Comparison of ENCODE assay signal across 8 cellular contexts in genomic region chr17:49997773-49998703, GRCh38. TPM values are rescaled to one million over a fixed set of nuclear protein-coding genes. Genes with fewer than 3 reads are reported as not detected.
DNase-seq lines count a peak whose midpoint lies in the region; ATAC-seq and TF ChIP-seq lines count a peak whose summit lies in the region.

No MANE protein-coding gene starts in this region.

- no peaks in the 10 kb centered on the region for H3F3A ChIP-seq in Loucy (ENCODE audit: low read depth)

- TF ChIP-seq CTCF in Loucy (conservative IDR thresholded peaks at IDR 0.05; ENCODE audit: low read length) = peak; percentile 93
- TF ChIP-seq CTCF in fibroblast of the aortic adventitia (IDR thresholded peaks at IDR 0.05; ENCODE audit: insufficient read depth, low read length) = peak; percentile 89
- TF ChIP-seq CTCF in stomach (IDR thresholded peaks at IDR 0.05) = peak in 5 of 7 experiments; percentile 85 to 97 (median 91)

- no peaks in the 10 kb centered on the region for H3K79me2 ChIP-seq in Loucy (ENCODE audit: insufficient read depth, low read length)

- no peak overlapping the region for H2BK12ac ChIP-seq in neuronal stem cell (ENCODE audit: low read length)

- no peaks in the 10 kb centered on the region for H4K20me1 ChIP-seq in Loucy (ENCODE audit: insufficient read depth, low read length, poor library complexity, severe bottlenecking)

- no CpG with 5 or more reads among the region's 20 CpGs for WGBS in neuronal stem cell (ENCODE audit: extremely low coverage in 2 of 2, insufficient read length in 2 of 2, insufficient replicate concordance in 1 of 2), 2 donors
- WGBS in stomach, 5 donors = 35 to 43% (median 41%) methylated on average over 14 to 20 of the region's 20 CpGs

- H3K27me3 ChIP-seq in Loucy (ENCODE audit: insufficient read depth, low read length, poor library complexity, severe bottlenecking) (no peaks in the 10 kb centered on the region), neuronal stem cell (ENCODE audit: control insufficient read depth in 3 of 3, insufficient read depth in 3 of 3, low read depth in 1 of 3, low read length in 3 of 3) (peaks cover 17 to 69% (median 55%) of the 10 kb centered on the region in 3 experiments), stomach (peaks cover 12 to 98% (median 79%) of the 10 kb centered on the region in 3 donors)

- no peak for TF ChIP-seq POLR2A in stomach (IDR thresholded peaks at IDR 0.05)

- H3K23ac ChIP-seq in neuronal stem cell (ENCODE audit: low read depth, low read length, poor library complexity) = no peak overlapping the region

- no peaks in the 10 kb centered on the region for H3K36me3 ChIP-seq in Loucy (ENCODE audit: insufficient read depth, low read length)
- no peaks in the 10 kb centered on the region for H3K36me3 ChIP-seq in neuronal stem cell (replicated peaks in 1 of 2; ENCODE audit: control insufficient read depth in 2 of 2, insufficient read depth in 2 of 2, low read length in 2 of 2)
- H3K36me3 ChIP-seq in stomach = no peaks in the 10 kb centered on the region

- H3K9me2 ChIP-seq in Loucy (replicated peaks; ENCODE audit: low read depth, low read length) = no peaks in the 10 kb centered on the region

- H3K4me3 ChIP-seq in Loucy (ENCODE audit: low read length, poor library complexity, severe bottlenecking) (no peak overlapping the region), fibroblast of the aortic adventitia (ENCODE audit: low read depth, low read length) (no peak overlapping the region), neuronal stem cell (ENCODE audit: low read length in 2 of 2) (no peak overlapping the region), stomach (no peak overlapping the region)

- TF ChIP-seq EP300 in stomach (IDR thresholded peaks at IDR 0.05) = no peak

- H2BK5ac ChIP-seq in neuronal stem cell (ENCODE audit: low read length) = no peak overlapping the region

- H3K9ac ChIP-seq in Loucy (ENCODE audit: low read depth, low read length, poor library complexity, severe bottlenecking) (no peak overlapping the region), neuronal stem cell (ENCODE audit: low read depth, low read length, poor library complexity) (no peak overlapping the region)

- ATAC-seq in GM19324 (IDR thresholded peaks at IDR 0.05; ENCODE audit: low FRiP score, unreplicated experiment) = peak; percentile 63

- H2AFZ ChIP-seq in Loucy (ENCODE audit: low read length) (peak overlapping the region; percentile 95), neuronal stem cell (ENCODE audit: low read length) (peak overlapping the region; percentile 90)

- H3K18ac ChIP-seq in neuronal stem cell (ENCODE audit: low read length) = no peak overlapping the region

- H3K9me3 ChIP-seq in Loucy (ENCODE audit: insufficient read depth, low read depth, low read length) (no peaks in the 10 kb centered on the region), neuronal stem cell (replicated peaks in 1 of 2; ENCODE audit: control insufficient read depth in 2 of 2, insufficient read depth in 1 of 2, low read depth in 1 of 2, low read length in 2 of 2) (peaks cover 7 to 8% of the 10 kb centered on the region in 2 donors), stomach (no peaks in the 10 kb centered on the region)

- H4K8ac ChIP-seq in neuronal stem cell (ENCODE audit: low read depth, low read length) = no peak overlapping the region

- H3K4ac ChIP-seq in neuronal stem cell (ENCODE audit: low read length) = no peak overlapping the region

- no peak overlapping the region for H2BK120ac ChIP-seq in neuronal stem cell (ENCODE audit: low read depth, low read length)

- DNase-seq in AG08395 (ENCODE audit: low spot score) (peak; percentile 87), RKO (ENCODE audit: low spot score) (peak; percentile 87), activated T-helper 1 cell treated with Interleukin-2 at 50 U/mL for 16 hours (ENCODE audit: low read depth) (peak; percentile 67), fibroblast of the aortic adventitia (ENCODE audit: low read depth) (peak; percentile 87), neuronal stem cell (ENCODE audit: low spot score) (peak; percentile 91), stomach (peak; percentile 79)

- intact Hi-C loops in stomach (cut with DNase I; ENCODE audit: low total_unique reads) = loop anchor here (5.0 kb wide), 2 partner anchors 46 to 136 kb away; no protein-coding TSS in a partner anchor

- no peak overlapping the region for H3K27ac ChIP-seq in neuronal stem cell (replicated peaks; ENCODE audit: low read length)
- no peak overlapping the region for H3K27ac ChIP-seq in stomach

- peak overlapping the region; percentile 69 for H2BK15ac ChIP-seq in neuronal stem cell (ENCODE audit: low read length)

- peak overlapping the region; percentile 30 for H3K4me2 ChIP-seq in Loucy (ENCODE audit: low read depth, low read length, poor library complexity, severe bottlenecking)
- H3K4me2 ChIP-seq in neuronal stem cell (ENCODE audit: insufficient read depth, low read length, poor library complexity, severe bottlenecking) = no peak overlapping the region

- H3K79me1 ChIP-seq in neuronal stem cell (ENCODE audit: low read depth, low read length) = no peaks in the 10 kb centered on the region

- H4K91ac ChIP-seq in neuronal stem cell (ENCODE audit: low read depth, low read length, poor library complexity) = no peak overlapping the region

- H3K4me1 ChIP-seq in Loucy (ENCODE audit: insufficient read depth, low read length, poor library complexity, severe bottlenecking) (no peaks in the 10 kb centered on the region), neuronal stem cell (ENCODE audit: control insufficient read depth in 2 of 2, insufficient read depth in 1 of 2, low read depth in 1 of 2, low read length in 2 of 2) (peaks cover 6 to 17% of the 10 kb centered on the region in 2 donors), stomach (peaks cover 28 to 44% (median 38%) of the 10 kb centered on the region in 4 donors)

- H3K14ac ChIP-seq in neuronal stem cell (ENCODE audit: low read length) = no peak overlapping the region

- H2AK5ac ChIP-seq in neuronal stem cell (ENCODE audit: low read depth, low read length) = peak overlapping the region; percentile 80

RNA-seq across cellular contexts. Expression of gene DLX3, which starts 3.0 kb away (rescaled TPM):
- total RNA-seq in fibroblast of the aortic adventitia (ENCODE audit: low replicate concordance) (not detected in 2 replicates), stomach (not detected)
- polyA plus RNA-seq in neuronal stem cell (2013, experiment 1 of 2) = 1.2 TPM
- 1.1 TPM for polyA plus RNA-seq in neuronal stem cell (2013, experiment 2 of 2)
- under 1 TPM in 1 of 3 donors, not detected in 2; 0.68 TPM for polyA plus RNA-seq in stomach

RNA-seq across cellular contexts. Expression of gene DLX4, which starts 29.0 kb away (rescaled TPM):
- not detected in 2 replicates for total RNA-seq in fibroblast of the aortic adventitia (ENCODE audit: low replicate concordance)
- 0.45 TPM for polyA plus RNA-seq in neuronal stem cell (2013, experiment 1 of 2)
- polyA plus RNA-seq in neuronal stem cell (2013, experiment 2 of 2) = 0.61 TPM
- total RNA-seq in stomach = not detected
- polyA plus RNA-seq in stomach = under 1 TPM in 2 of 3 donors, not detected in 1; 0.31 to 0.40 TPM

RNA-seq across cellular contexts. Expression of gene ITGA3, which starts 57.9 kb away (rescaled TPM):
- total RNA-seq in fibroblast of the aortic adventitia (ENCODE audit: low replicate concordance) (16.1 and 35.1 TPM in 2 replicates), stomach (100 to 1,000 TPM in 4 of 5 donors, 10 to 100 TPM in 1; 33.6 to 698 (median 193) TPM)
- 8.3 TPM for polyA plus RNA-seq in neuronal stem cell (2013, experiment 1 of 2)
- 6.8 TPM for polyA plus RNA-seq in neuronal stem cell (2013, experiment 2 of 2)
- 10 to 100 TPM in 2 of 3 donors, 1 to 10 TPM in 1; 6.9 to 37.5 (median 29.5) TPM for polyA plus RNA-seq in stomach
